ENCODE assay signal across 1 cellular context in genomic region chr11:117010808-117011540, GRCh38.
TF ChIP-seq lines count a peak whose summit lies in the region.

No MANE protein-coding gene starts in this region.

TF ChIP-seq in HepG2, 621 proteins besides CTCF, POLR2A, EP300 and RAD21 (continued from another document):
- no peak for TF ChIP-seq LRRFIP1 (CRISPR knock-in tag; conservative IDR thresholded peaks at IDR 0.05)
- no peak for TF ChIP-seq TAF1 (CRISPR knock-in tag; IDR thresholded peaks at IDR 0.05)
- no peak for TF ChIP-seq MZF1 (CRISPR knock-in tag; IDR thresholded peaks at IDR 0.05; ENCODE audit: borderline replicate concordance)
- no peak for TF ChIP-seq ZNF670 (CRISPR knock-in tag; IDR thresholded peaks at IDR 0.05; ENCODE audit: borderline replicate concordance)
- TF ChIP-seq ZNF552 (CRISPR knock-in tag; IDR thresholded peaks at IDR 0.05; ENCODE audit: borderline replicate concordance): no peak
- TF ChIP-seq HIVEP1 (CRISPR knock-in tag; IDR thresholded peaks at IDR 0.05): no peak
- no peak for TF ChIP-seq ZNF143 (CRISPR knock-in tag; IDR thresholded peaks at IDR 0.05)
- TF ChIP-seq ZNF24 (IDR thresholded peaks at IDR 0.05): no peak
- TF ChIP-seq ZKSCAN1 (IDR thresholded peaks at IDR 0.05; ENCODE audit: low read length): no peak
- TF ChIP-seq ZFP36 (IDR thresholded peaks at IDR 0.05; ENCODE audit: borderline replicate concordance, low read depth, low read length, partially characterized antibody): no peak
- TF ChIP-seq HMG20A (CRISPR knock-in tag; IDR thresholded peaks at IDR 0.05; ENCODE audit: borderline replicate concordance): no peak
- TF ChIP-seq, protein P1, sequence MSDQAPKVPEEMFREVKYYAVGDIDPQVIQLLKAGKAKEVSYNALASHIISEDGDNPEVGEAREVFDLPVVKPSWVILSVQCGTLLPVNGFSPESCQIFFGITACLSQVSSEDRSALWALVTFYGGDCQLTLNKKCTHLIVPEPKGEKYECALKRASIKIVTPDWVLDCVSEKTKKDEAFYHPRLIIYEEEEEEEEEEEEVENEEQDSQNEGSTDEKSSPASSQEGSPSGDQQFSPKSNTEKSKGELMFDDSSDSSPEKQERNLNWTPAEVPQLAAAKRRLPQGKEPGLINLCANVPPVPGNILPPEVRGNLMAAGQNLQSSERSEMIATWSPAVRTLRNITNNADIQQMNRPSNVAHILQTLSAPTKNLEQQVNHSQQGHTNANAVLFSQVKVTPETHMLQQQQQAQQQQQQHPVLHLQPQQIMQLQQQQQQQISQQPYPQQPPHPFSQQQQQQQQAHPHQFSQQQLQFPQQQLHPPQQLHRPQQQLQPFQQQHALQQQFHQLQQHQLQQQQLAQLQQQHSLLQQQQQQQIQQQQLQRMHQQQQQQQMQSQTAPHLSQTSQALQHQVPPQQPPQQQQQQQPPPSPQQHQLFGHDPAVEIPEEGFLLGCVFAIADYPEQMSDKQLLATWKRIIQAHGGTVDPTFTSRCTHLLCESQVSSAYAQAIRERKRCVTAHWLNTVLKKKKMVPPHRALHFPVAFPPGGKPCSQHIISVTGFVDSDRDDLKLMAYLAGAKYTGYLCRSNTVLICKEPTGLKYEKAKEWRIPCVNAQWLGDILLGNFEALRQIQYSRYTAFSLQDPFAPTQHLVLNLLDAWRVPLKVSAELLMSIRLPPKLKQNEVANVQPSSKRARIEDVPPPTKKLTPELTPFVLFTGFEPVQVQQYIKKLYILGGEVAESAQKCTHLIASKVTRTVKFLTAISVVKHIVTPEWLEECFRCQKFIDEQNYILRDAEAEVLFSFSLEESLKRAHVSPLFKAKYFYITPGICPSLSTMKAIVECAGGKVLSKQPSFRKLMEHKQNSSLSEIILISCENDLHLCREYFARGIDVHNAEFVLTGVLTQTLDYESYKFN (CRISPR knock-in tag; conservative IDR thresholded peaks at IDR 0.05): no peak
- TF ChIP-seq RFXAP (CRISPR knock-in tag; IDR thresholded peaks at IDR 0.05; ENCODE audit: borderline replicate concordance): no peak
- TF ChIP-seq ZNF296 (CRISPR knock-in tag; conservative IDR thresholded peaks at IDR 0.05): no peak
- TF ChIP-seq ZMYM4 (CRISPR knock-in tag; IDR thresholded peaks at IDR 0.05): no peak
- no peak for TF ChIP-seq SMAD3 (CRISPR knock-in tag; IDR thresholded peaks at IDR 0.05)
- no peak for TF ChIP-seq ZNF572 (CRISPR knock-in tag; IDR thresholded peaks at IDR 0.05)
- no peak for TF ChIP-seq NFE2L1 (CRISPR knock-in tag; IDR thresholded peaks at IDR 0.05; ENCODE audit: borderline replicate concordance)
